Comparison of ENCODE assay signal across 16 cellular contexts in genomic region chr1:168835153-168835648, GRCh38.
"Had no signal": no experiment of that assay in that cellular context is flagged by ENCODE, and none has a peak within 500 bp of the region (broad histone marks: within the 10 kb centered on the region; RNA-seq: fewer than 3 reads in every experiment).

No MANE protein-coding gene starts in this region.

- H3K27me3 ChIP-seq: uterus had no signal

- H3K36me3 ChIP-seq: uterus had no signal

- H3K9me3 Mint-ChIP-seq: activated naive CD4-positive, alpha-beta T cell treated with anti-CD3 and anti-CD28 coated beads, Interleukin-2, amount 50 U/mL, for 72 hours had no signal

- H3K27ac Mint-ChIP-seq: activated naive CD4-positive, alpha-beta T cell treated with anti-CD3 and anti-CD28 coated beads, Interleukin-2, amount 50 U/mL, for 72 hours had no signal

- DNase-seq: activated CD4-positive, alpha-beta T cell treated with anti-CD3 and anti-CD28 coated beads, Interleukin-2, amount 50 U/mL, for 4 hours; activated gamma-delta T cell treated with Interleukin-2 at 50 U/mL for 16 hours; amniotic stem cell; dermis blood vessel endothelial cell; effector memory CD4-positive, alpha-beta T cell; left cardiac atrium; midbrain; retina; stimulated activated CD4-positive, alpha-beta T cell treated with anti-CD3 and anti-CD28 coated beads, Interleukin-12 subunit alpha, Interleukin-12 subunit beta, amount 100 ng/mL, for 4 hours; stimulated activated CD4-positive, alpha-beta T cell treated with anti-CD3 and anti-CD28 coated beads, Interleukin-1b, Interleukin-23, amount 100 ng/mL, for 48 hours; stimulated activated CD8-positive, alpha-beta memory T cell treated with anti-CD3 and anti-CD28 coated beads, Interleukin-4, amount 100 ng/mL, for 48 hours; stimulated activated naive CD4-positive, alpha-beta T cell; T-helper 2 cell; uterus had no signal

- FAIRE-seq: endothelial cell of umbilical vein had no signal

- H3K4me3 ChIP-seq: uterus had no signal

- H3K4me1 ChIP-seq: uterus had no signal

- H3K36me3 Mint-ChIP-seq: activated naive CD4-positive, alpha-beta T cell treated with anti-CD3 and anti-CD28 coated beads, Interleukin-2, amount 50 U/mL, for 72 hours had no signal

- H3K9me3 ChIP-seq: uterus had no signal
